In genomic region chr9:71302776-71303175, GRCh38 we compare ENCODE assay signal across 19 cellular contexts.
DNase-seq lines count a peak whose midpoint lies in the region; ATAC-seq and TF ChIP-seq lines count a peak whose summit lies in the region.
"Had no signal": no experiment of that assay in that cellular context is flagged by ENCODE, and none has a peak within 500 bp of the region (broad histone marks: within the 10 kb centered on the region; RNA-seq: fewer than 3 reads in every experiment).

No MANE protein-coding gene starts in this region.

- H2BK20ac ChIP-seq in H9 (ENCODE audit: low read depth, low read length, poor library complexity, severe bottlenecking): no peak overlapping the region

- H4K8ac ChIP-seq in H9 (replicated peaks; ENCODE audit: insufficient read length, low read depth, low read length): no peak overlapping the region

- H4K5ac ChIP-seq in H9 (ENCODE audit: insufficient read length, low read depth, low read length): no peak overlapping the region

- no peak overlapping the region for H2BK5ac ChIP-seq in H9 (ENCODE audit: insufficient read length, low read length)

- no peaks in the 10 kb centered on the region for H3K79me2 ChIP-seq in H9 (ENCODE audit: insufficient read depth, low read length)

- H3K9ac ChIP-seq in H9 (ENCODE audit: extremely low read depth, insufficient read length, low read length): no peak overlapping the region

- no peaks in the 10 kb centered on the region for H3K4me1 ChIP-seq in H9 (ENCODE audit: insufficient read depth, low read length)
- H3K4me1 ChIP-seq: heart left ventricle, prostate gland, thyroid gland had no signal

- H3K18ac ChIP-seq in H9 (ENCODE audit: insufficient read length, low read depth, low read length): no peak overlapping the region

- H3K36me3 Mint-ChIP-seq in activated CD8-positive, alpha-beta T cell treated with anti-CD3 and anti-CD28 coated beads for 36 hours (ENCODE audit: low read depth): no peaks in the 10 kb centered on the region
- H3K36me3 Mint-ChIP-seq in H9 (ENCODE audit: insufficient read depth in 1 of 3, low read depth in 3 of 3): no peaks in the 10 kb centered on the region

- H3K9me3 ChIP-seq in H9 (ENCODE audit: control insufficient read depth, low read depth, low read length): no peaks in the 10 kb centered on the region
- H3K9me3 ChIP-seq: heart left ventricle, prostate gland, thyroid gland had no signal

- no peak overlapping the region for H2AK5ac ChIP-seq in H9 (ENCODE audit: insufficient read length, low read length)

- H3K56ac ChIP-seq in H9 (ENCODE audit: insufficient read length, low read depth, low read length): no peak overlapping the region

- no peak overlapping the region for H3K27ac Mint-ChIP-seq in activated CD8-positive, alpha-beta T cell treated with anti-CD3 and anti-CD28 coated beads for 36 hours
- no peak overlapping the region for H3K27ac Mint-ChIP-seq in H9
- H3K27ac Mint-ChIP-seq: activated T-cell treated with anti-CD3 and anti-CD28 coated beads, Interleukin-2, amount 50 U/mL, for 24 hours had no signal

- no peak overlapping the region for H3K4me2 ChIP-seq in H9 (ENCODE audit: insufficient read depth, insufficient read length, low read length)

- no peak overlapping the region for H3K4me3 Mint-ChIP-seq in activated CD8-positive, alpha-beta T cell treated with anti-CD3 and anti-CD28 coated beads for 36 hours
- no peak overlapping the region for H3K4me3 Mint-ChIP-seq in H9
- H3K4me3 Mint-ChIP-seq: activated T-cell treated with anti-CD3 and anti-CD28 coated beads, Interleukin-2, amount 50 U/mL, for 24 hours had no signal

- intact Hi-C loops in activated CD8-positive, alpha-beta T cell treated with anti-CD3 and anti-CD28 coated beads for 36 hours (cut with micrococcal nuclease): no loop called here

- H3K27me3 Mint-ChIP-seq in activated CD8-positive, alpha-beta T cell treated with anti-CD3 and anti-CD28 coated beads for 36 hours: peaks cover 5% of the 10 kb centered on the region
- no peaks in the 10 kb centered on the region for H3K27me3 Mint-ChIP-seq in H9 (ENCODE audit: low read depth)

- H2BK120ac ChIP-seq in H9 (ENCODE audit: low read depth, low read length, poor library complexity, severe bottlenecking): no peak overlapping the region

- CTCF ChIA-PET in activated CD8-positive, alpha-beta T cell treated with anti-CD3 and anti-CD28 coated beads for 36 hours (lab: Charles Lee): interaction anchor here (1.0 to 1.3 kb wide), 2 partner anchors 18 kb away, joined by 4 to 7 read pairs; no protein-coding TSS in a partner anchor

- no peak overlapping the region for H2BK12ac ChIP-seq in H9 (ENCODE audit: insufficient read length, low read depth, low read length)

- no peak overlapping the region for H2BK15ac ChIP-seq in H9 (ENCODE audit: low read depth, low read length)

- no peak overlapping the region for H3T11ph ChIP-seq in H9 (ENCODE audit: low read length)

- H3K4ac ChIP-seq in H9 (ENCODE audit: low read depth, low read length): no peak overlapping the region

- WGBS in H9 (ENCODE audit: extremely low coverage, insufficient read length, low lambda C conversion rate): no CpG with 5 or more reads among the region's 5 CpGs

- H3K27me3 ChIP-seq in H9 (ENCODE audit: insufficient read depth, low read length): no peaks in the 10 kb centered on the region
- H3K27me3 ChIP-seq: heart left ventricle, thyroid gland had no signal

- H3K79me1 ChIP-seq in H9 (ENCODE audit: insufficient read depth, low read depth, low read length, poor library complexity, severe bottlenecking): no peaks in the 10 kb centered on the region

- POLR2A ChIA-PET in activated CD8-positive, alpha-beta T cell treated with anti-CD3 and anti-CD28 coated beads for 36 hours (lab: Charles Lee): no interaction called here

- no peak overlapping the region for H3K27ac ChIP-seq in H9 (ENCODE audit: insufficient read length, low read depth, low read length)
- H3K27ac ChIP-seq: heart left ventricle, prostate gland, thyroid gland had no signal

- H3K23me2 ChIP-seq in H9 (ENCODE audit: insufficient read length, low read depth, low read length, poor library complexity, severe bottlenecking): no peaks in the 10 kb centered on the region

- H3K4me1 Mint-ChIP-seq in activated CD8-positive, alpha-beta T cell treated with anti-CD3 and anti-CD28 coated beads for 36 hours (ENCODE audit: low read depth): no peaks in the 10 kb centered on the region
- H3K4me1 Mint-ChIP-seq in H9: peaks cover 2 to 3% of the 10 kb centered on the region in 2 experiments; a peak in 2 of 4 replicates

- H4K20me1 ChIP-seq in H9 (ENCODE audit: control insufficient read depth, insufficient read depth, insufficient read length): no peaks in the 10 kb centered on the region

- no peak for TF ChIP-seq CTCF in activated CD8-positive, alpha-beta T cell treated with anti-CD3 and anti-CD28 coated beads for 36 hours (IDR thresholded peaks at IDR 0.05)
- TF ChIP-seq CTCF in H9 (conservative IDR thresholded peaks at IDR 0.05): no peak

- ATAC-seq in GM19025 (IDR thresholded peaks at IDR 0.05; ENCODE audit: low read depth, unreplicated experiment) (peak; percentile 76), HG02588 (IDR thresholded peaks at IDR 0.05; ENCODE audit: unreplicated experiment) (peak; percentile 54)
- ATAC-seq in activated CD8-positive, alpha-beta T cell treated with anti-CD3 and anti-CD28 coated beads for 36 hours: no peak
- ATAC-seq: heart left ventricle, left colon had no signal

- H4K91ac ChIP-seq in H9 (ENCODE audit: insufficient read length, low read depth, low read length): no peak overlapping the region

- H3K14ac ChIP-seq in H9 (ENCODE audit: insufficient read depth, low read length): no peak overlapping the region

- no peaks in the 10 kb centered on the region for H3K9me3 Mint-ChIP-seq in activated CD8-positive, alpha-beta T cell treated with anti-CD3 and anti-CD28 coated beads for 36 hours
- no peaks in the 10 kb centered on the region for H3K9me3 Mint-ChIP-seq in H9
- H3K9me3 Mint-ChIP-seq: activated T-cell treated with anti-CD3 and anti-CD28 coated beads, Interleukin-2, amount 50 U/mL, for 24 hours had no signal

- no peak overlapping the region for H3K23ac ChIP-seq in H9 (ENCODE audit: insufficient read length, low read depth, low read length)

- DNase-seq in AG20443 (ENCODE audit: low spot score) (peak; percentile 30), M059J (ENCODE audit: low read depth) (peak; percentile 8), DMS 273 (lab: John Stamatoyannopoulos, UW; ENCODE audit: unreplicated experiment) (no peak), H9 (no peak), middle frontal gyrus (ENCODE audit: extremely low spot score, low spot score) (no peak)
- DNase-seq in activated CD8-positive, alpha-beta T cell treated with anti-CD3 and anti-CD28 coated beads for 36 hours: no peak
- DNase-seq: activated CD4-positive, alpha-beta T cell treated with anti-CD3 and anti-CD28 coated beads for 4 hours; activated T-cell treated with anti-CD3 and anti-CD28 coated beads, Interleukin-2, amount 50 U/mL, for 24 hours; cerebellar nuclear complex; heart left ventricle; left colon; NCI-H1417 treated with DMSO at 0.1 percent for 48 hours; NCI-H526 treated with DMSO at 0.1 percent for 48 hours; stimulated activated CD4-positive, alpha-beta T cell treated with anti-CD3 and anti-CD28 coated beads, Interleukin-15, amount 100 ng/mL, for 24 hours; T-helper 2 cell; thyroid gland had no signal

- no peak overlapping the region for H2AFZ ChIP-seq in H9 (ENCODE audit: low read length)

Comparison
In these comparisons a context has a peak if more than half of its experiments do, and no peak if none do; other contexts are left out.
1. DNase-seq: peak in AG20443 (single experiment) and M059J (single experiment); none in DMS 273 (single experiment), activated CD8-positive, alpha-beta T cell treated with anti-CD3 and anti-CD28 coated beads for 36 hours (single experiment), H9 (single experiment) and middle frontal gyrus (single experiment).